In genomic region chr3:139343895-139344856, GRCh38 we compare ENCODE assay signal across 8 cellular contexts. TPM values are rescaled to one million over a fixed set of nuclear protein-coding genes. Genes with fewer than 3 reads are reported as not detected.
DNase-seq lines count a peak whose midpoint lies in the region; ATAC-seq and TF ChIP-seq lines count a peak whose summit lies in the region.

MRPS22 (plus strand) TSS chr3:139344020; CDS start chr3:139344027, 7 bp downstream.

- H3K4me1 Mint-ChIP-seq in osteocyte (ENCODE audit: unreplicated experiment) = peaks cover 3% of the 10 kb centered on the region

- H3K36me3 ChIP-seq in thymus (ENCODE audit: control insufficient read depth, insufficient read depth) = no peaks in the 10 kb centered on the region

- peaks cover 8 to 17% of the 10 kb centered on the region in 2 donors for H3K36me3 Mint-ChIP-seq in activated naive CD4-positive, alpha-beta T cell treated with anti-CD3 and anti-CD28 coated beads, Interleukin-2, amount 50 U/mL, for 72 hours
- H3K36me3 Mint-ChIP-seq in osteocyte (ENCODE audit: unreplicated experiment) = peaks cover 19% of the 10 kb centered on the region

- H3K27ac Mint-ChIP-seq in activated naive CD4-positive, alpha-beta T cell treated with anti-CD3 and anti-CD28 coated beads, Interleukin-2, amount 50 U/mL, for 72 hours = peak within 1 kb of the TSS in 1 of 2 donors; percentile 70
- H3K27ac Mint-ChIP-seq in osteocyte (ENCODE audit: unreplicated experiment) = no peak within 1 kb of the TSS

- H3K9me3 ChIP-seq in thymus (ENCODE audit: control insufficient read depth) = no peaks in the 10 kb centered on the region

- peak within 1 kb of the TSS; percentile 95 for H3K4me3 ChIP-seq in GM08714 (ENCODE audit: low read length)
- peak within 1 kb of the TSS; percentile 82 for H3K4me3 ChIP-seq in thymus (ENCODE audit: low read length)

- peaks cover 7 to 13% of the 10 kb centered on the region in 2 donors for H3K9me3 Mint-ChIP-seq in activated naive CD4-positive, alpha-beta T cell treated with anti-CD3 and anti-CD28 coated beads, Interleukin-2, amount 50 U/mL, for 72 hours
- no peaks in the 10 kb centered on the region for H3K9me3 Mint-ChIP-seq in osteocyte (ENCODE audit: unreplicated experiment)

- H3K27ac ChIP-seq in thymus (ENCODE audit: low read depth) = peak within 1 kb of the TSS; percentile 87

- H3K4me1 ChIP-seq in thymus (ENCODE audit: control insufficient read depth, insufficient read depth, low read length) = peaks cover 11% of the 10 kb centered on the region

- peak; percentile 85 for DNase-seq in NCI-H1092 treated with DMSO at 0.1 percent for 48 hours (lab: John Stamatoyannopoulos, UW)
- DNase-seq in SKM-1 (lab: John Stamatoyannopoulos, UW; ENCODE audit: unreplicated experiment) = peak; percentile 64
- peak; percentile 72 to 85 for DNase-seq in activated naive CD4-positive, alpha-beta T cell treated with anti-CD3 and anti-CD28 coated beads, Interleukin-2, amount 50 U/mL, for 72 hours (ENCODE audit: low spot score in 2 of 2)
- peak; percentile 78 to 96 (median 90) for DNase-seq in head of caudate nucleus
- DNase-seq in osteocyte (ENCODE audit: extremely low spot score, unreplicated experiment) = peak; percentile 89

- intact Hi-C loops in head of caudate nucleus (cut with DNase I) = no loop called here

- peaks cover 22% of the 10 kb centered on the region for H3K27me3 Mint-ChIP-seq in osteocyte (ENCODE audit: unreplicated experiment)

- no peak within 1 kb of the TSS for H3K4me3 Mint-ChIP-seq in osteocyte (ENCODE audit: unreplicated experiment)

- under 1% methylated on average over 37 of the region's 37 CpGs for WGBS in thymus

- peak; percentile 96 for ATAC-seq in HG02610 (IDR thresholded peaks at IDR 0.05; ENCODE audit: unreplicated experiment)
- ATAC-seq in activated naive CD4-positive, alpha-beta T cell treated with anti-CD3 and anti-CD28 coated beads, Interleukin-2, amount 50 U/mL, for 72 hours = peak; percentile 96 to 97

- TF ChIP-seq CTCF in osteocyte (IDR thresholded peaks at IDR 0.05) = no peak

- no peaks in the 10 kb centered on the region for H3K27me3 ChIP-seq in thymus (ENCODE audit: control insufficient read depth, insufficient read depth)

RNA-seq across cellular contexts. Expression of gene MRPS22, which starts in this region (rescaled TPM):
- total RNA-seq in activated naive CD4-positive, alpha-beta T cell treated with anti-CD3 and anti-CD28 coated beads, Interleukin-2, amount 50 U/mL, for 72 hours = 10 to 100 TPM; 58.8 to 97.8 TPM
- 30.4 and 35.8 TPM in 2 replicates for total RNA-seq in osteocyte
- 40.2 TPM for polyA plus RNA-seq in thymus

Comparison
In these comparisons a context has a peak if more than half of its experiments do, and no peak if none do; other contexts are left out.
1. Peak in every context shown above with its lines: DNase-seq, ATAC-seq, H3K4me3 ChIP-seq and H3K27ac ChIP-seq.